In the genomic region with DNA sequence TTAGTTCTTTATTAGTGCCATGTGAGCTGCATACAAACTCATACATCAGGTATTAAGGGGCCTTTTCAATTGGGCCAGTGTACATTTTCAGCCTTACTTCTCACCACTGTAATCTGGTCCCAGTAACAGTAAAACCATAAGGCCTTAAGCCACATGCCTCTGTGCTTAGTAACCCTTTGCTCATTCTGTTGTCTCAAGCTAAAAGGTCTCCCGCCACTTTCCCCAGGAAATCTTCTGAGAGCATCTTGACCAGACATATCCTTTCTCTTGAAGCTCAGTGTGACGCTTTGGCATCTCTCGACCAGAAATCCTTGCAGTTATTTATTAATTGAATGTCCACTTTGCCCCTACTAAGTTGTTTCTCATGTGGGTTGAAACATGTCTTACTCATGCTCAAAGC, we compare ENCODE assay signal across 1 cellular context.
TF ChIP-seq lines count a peak whose summit lies in the region.

No MANE protein-coding gene starts in this region.

TF ChIP-seq in SK-N-SH, 30 proteins besides CTCF, POLR2A, EP300 and RAD21:
- TF ChIP-seq, protein P1, sequence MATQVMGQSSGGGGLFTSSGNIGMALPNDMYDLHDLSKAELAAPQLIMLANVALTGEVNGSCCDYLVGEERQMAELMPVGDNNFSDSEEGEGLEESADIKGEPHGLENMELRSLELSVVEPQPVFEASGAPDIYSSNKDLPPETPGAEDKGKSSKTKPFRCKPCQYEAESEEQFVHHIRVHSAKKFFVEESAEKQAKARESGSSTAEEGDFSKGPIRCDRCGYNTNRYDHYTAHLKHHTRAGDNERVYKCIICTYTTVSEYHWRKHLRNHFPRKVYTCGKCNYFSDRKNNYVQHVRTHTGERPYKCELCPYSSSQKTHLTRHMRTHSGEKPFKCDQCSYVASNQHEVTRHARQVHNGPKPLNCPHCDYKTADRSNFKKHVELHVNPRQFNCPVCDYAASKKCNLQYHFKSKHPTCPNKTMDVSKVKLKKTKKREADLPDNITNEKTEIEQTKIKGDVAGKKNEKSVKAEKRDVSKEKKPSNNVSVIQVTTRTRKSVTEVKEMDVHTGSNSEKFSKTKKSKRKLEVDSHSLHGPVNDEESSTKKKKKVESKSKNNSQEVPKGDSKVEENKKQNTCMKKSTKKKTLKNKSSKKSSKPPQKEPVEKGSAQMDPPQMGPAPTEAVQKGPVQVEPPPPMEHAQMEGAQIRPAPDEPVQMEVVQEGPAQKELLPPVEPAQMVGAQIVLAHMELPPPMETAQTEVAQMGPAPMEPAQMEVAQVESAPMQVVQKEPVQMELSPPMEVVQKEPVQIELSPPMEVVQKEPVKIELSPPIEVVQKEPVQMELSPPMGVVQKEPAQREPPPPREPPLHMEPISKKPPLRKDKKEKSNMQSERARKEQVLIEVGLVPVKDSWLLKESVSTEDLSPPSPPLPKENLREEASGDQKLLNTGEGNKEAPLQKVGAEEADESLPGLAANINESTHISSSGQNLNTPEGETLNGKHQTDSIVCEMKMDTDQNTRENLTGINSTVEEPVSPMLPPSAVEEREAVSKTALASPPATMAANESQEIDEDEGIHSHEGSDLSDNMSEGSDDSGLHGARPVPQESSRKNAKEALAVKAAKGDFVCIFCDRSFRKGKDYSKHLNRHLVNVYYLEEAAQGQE (IDR thresholded peaks at IDR 0.05; ENCODE audit: low read depth, low read length), result no peak
